1 cellular context compared by ENCODE assay signal in genomic region chr3:160170409-160171370, GRCh38.
TF ChIP-seq lines count a peak whose summit lies in the region.

No MANE protein-coding gene starts in this region.

TF ChIP-seq in IMR-90, 13 proteins besides CTCF, POLR2A, EP300 and RAD21 (continued from another document):
- TF ChIP-seq, protein P1, sequence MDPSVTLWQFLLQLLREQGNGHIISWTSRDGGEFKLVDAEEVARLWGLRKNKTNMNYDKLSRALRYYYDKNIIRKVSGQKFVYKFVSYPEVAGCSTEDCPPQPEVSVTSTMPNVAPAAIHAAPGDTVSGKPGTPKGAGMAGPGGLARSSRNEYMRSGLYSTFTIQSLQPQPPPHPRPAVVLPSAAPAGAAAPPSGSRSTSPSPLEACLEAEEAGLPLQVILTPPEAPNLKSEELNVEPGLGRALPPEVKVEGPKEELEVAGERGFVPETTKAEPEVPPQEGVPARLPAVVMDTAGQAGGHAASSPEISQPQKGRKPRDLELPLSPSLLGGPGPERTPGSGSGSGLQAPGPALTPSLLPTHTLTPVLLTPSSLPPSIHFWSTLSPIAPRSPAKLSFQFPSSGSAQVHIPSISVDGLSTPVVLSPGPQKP (IDR thresholded peaks at IDR 0.05; ENCODE audit: borderline replicate concordance, low read depth, low read length), result no peak
- TF ChIP-seq CHD1 (IDR thresholded peaks at IDR 0.05; ENCODE audit: low read depth, low read length), result no peak
- no peak for TF ChIP-seq CEBPB (IDR thresholded peaks at IDR 0.05; ENCODE audit: low read depth, low read length)
